11 cellular contexts compared by ENCODE assay signal in genomic region chr1:94757931-94758330, GRCh38.
DNase-seq lines count a peak whose midpoint lies in the region; TF ChIP-seq lines count a peak whose summit lies in the region.
"Had no signal": no experiment of that assay in that cellular context is flagged by ENCODE, and none has a peak within 500 bp of the region (broad histone marks: within the 10 kb centered on the region; RNA-seq: fewer than 3 reads in every experiment).

No MANE protein-coding gene starts in this region.

- TF ChIP-seq CTCF in chondrocyte (IDR thresholded peaks at IDR 0.05), result no peak

- DNase-seq in NCI-H69 (lab: John Stamatoyannopoulos, UW) (peak; percentile 42), chondrocyte (ENCODE audit: low spot score) (no peak), islet precursor cell (peak; percentile 66), smooth muscle cell of the brain vasculature (ENCODE audit: low read depth, low spot score) (peak; percentile 89), T1000 (lab: John Stamatoyannopoulos, UW) (no peak), GM19238 (ENCODE audit: insufficient read length, low spot score) (no peak), AML-193 (lab: John Stamatoyannopoulos, UW) (no peak)
- DNase-seq: activated T-cell treated with anti-CD3 and anti-CD28 coated beads for 4 hours, KBM-7, NCI-H2227 treated with DMSO at 0.1 percent for 48 hours, SIG-M5 had no signal

- H3K4me3 Mint-ChIP-seq in chondrocyte (ENCODE audit: unreplicated experiment), result no peak overlapping the region

- peaks cover 28% of the 10 kb centered on the region for H3K4me1 Mint-ChIP-seq in chondrocyte (ENCODE audit: low read depth)

- peaks cover 10% of the 10 kb centered on the region for H3K9me3 Mint-ChIP-seq in chondrocyte (ENCODE audit: low read depth)

- peaks cover 6% of the 10 kb centered on the region for H3K36me3 Mint-ChIP-seq in chondrocyte (ENCODE audit: low read depth)

- H3K27ac Mint-ChIP-seq in chondrocyte (ENCODE audit: unreplicated experiment), result peak overlapping the region; percentile 42

- H3K27me3 Mint-ChIP-seq in chondrocyte (ENCODE audit: low read depth), result no peaks in the 10 kb centered on the region

Comparison
In these comparisons a context has a peak if more than half of its experiments do, and no peak if none do; other contexts are left out.
1. DNase-seq: peak in NCI-H69 (single experiment), islet precursor cell (single experiment) and smooth muscle cell of the brain vasculature (single experiment); none in chondrocyte (single experiment), T1000 (single experiment), GM19238 (single experiment) and AML-193 (0 of 2).